ENCODE assay signal across 23 cellular contexts in the genomic region with DNA sequence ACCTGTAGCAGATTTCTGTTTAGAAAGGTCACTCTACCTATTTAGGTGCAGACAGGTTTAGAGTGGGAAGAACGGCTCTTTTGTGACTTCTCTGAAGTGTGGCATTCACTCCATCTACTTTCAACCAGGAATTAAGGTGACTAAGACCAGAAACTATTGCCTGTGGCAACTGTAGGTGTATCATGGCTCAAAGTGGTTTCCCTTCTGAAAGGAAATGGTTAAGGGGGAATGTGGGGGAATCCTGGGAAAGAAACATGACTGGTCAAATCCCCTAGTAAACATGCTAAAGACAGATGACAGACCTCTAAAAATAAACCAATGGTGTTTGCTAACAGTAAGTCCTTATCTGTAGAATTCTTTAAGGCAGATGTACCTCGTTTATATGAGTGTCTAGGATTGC. TPM values are rescaled to one million over a fixed set of nuclear protein-coding genes. Genes with fewer than 3 reads are reported as not detected.
DNase-seq lines count a peak whose midpoint lies in the region; ATAC-seq and TF ChIP-seq lines count a peak whose summit lies in the region.
"Had no signal": no experiment of that assay in that cellular context is flagged by ENCODE, and none has a peak within 500 bp of the region (broad histone marks: within the 10 kb centered on the region; RNA-seq: fewer than 3 reads in every experiment).

No MANE protein-coding gene starts in this region.

- no peaks in the 10 kb centered on the region for H3K79me2 ChIP-seq in PC-3 (ENCODE audit: low read length)

- peaks cover 8% of the 10 kb centered on the region; the same call in 1 of the 2 replicates for H3K4me1 ChIP-seq in PC-3 (ENCODE audit: insufficient read depth, low read length)
- peaks cover 9% of the 10 kb centered on the region for H3K4me1 ChIP-seq in mesodermal cell (ENCODE audit: control insufficient read depth, insufficient read depth, low read length, poor library complexity, severe bottlenecking)
- H3K4me1 ChIP-seq in tibial nerve, result no peaks in the 10 kb centered on the region
- H3K4me1 ChIP-seq in colonic mucosa, result no peaks in the 10 kb centered on the region
- H3K4me1 ChIP-seq: body of pancreas, uterus had no signal

- H3K4me3 ChIP-seq in PC-3 (ENCODE audit: low read length) (no peak overlapping the region), epithelial cell of esophagus (ENCODE audit: low read length) (no peak overlapping the region), mesodermal cell (ENCODE audit: extremely low read depth, insufficient read depth, low read length, poor library complexity, severe bottlenecking) (no peak overlapping the region), tibial nerve (no peak overlapping the region), colonic mucosa (no peak overlapping the region)
- H3K4me3 ChIP-seq: body of pancreas, uterus had no signal

- no peak for TF ChIP-seq POLR2A in tibial nerve (IDR thresholded peaks at IDR 0.05)

- POLR2A ChIA-PET in PC-3 (lab: Charles Lee; ENCODE audit: unreplicated experiment), result no interaction called here

- no peak for TF ChIP-seq CTCF in PC-3 (conservative IDR thresholded peaks at IDR 0.05; ENCODE audit: low read depth, low read length)
- TF ChIP-seq CTCF in epithelial cell of esophagus (IDR thresholded peaks at IDR 0.05; ENCODE audit: insufficient read depth, low read depth, low read length, missing control alignments), result no peak
- no peak for TF ChIP-seq CTCF in tibial nerve (IDR thresholded peaks at IDR 0.05)
- no peak for TF ChIP-seq CTCF in colonic mucosa (IDR thresholded peaks at IDR 0.05)

- no peak for TF ChIP-seq EP300 in tibial nerve (IDR thresholded peaks at IDR 0.05)

- H3K27me3 ChIP-seq in PC-3 (ENCODE audit: low read length), result no peaks in the 10 kb centered on the region
- H3K27me3 ChIP-seq in tibial nerve, result no peaks in the 10 kb centered on the region
- no peaks in the 10 kb centered on the region for H3K27me3 ChIP-seq in colonic mucosa
- H3K27me3 ChIP-seq: body of pancreas, uterus had no signal

- 60% methylated on average over 1 of the region's 2 CpGs; no CpG with 5 or more reads in 1 of the 2 experiments for WGBS in mesodermal cell (ENCODE audit: insufficient coverage in 2 of 2), 2 experiments
- 27 to 38% methylated on average over 2 of the region's 2 CpGs for WGBS in tibial nerve, 2 donors

- no TSS peak for BruUV-seq in PC-3 (replicated peaks; lab: Mats Ljungman, UMichigan)

- H4K20me1 ChIP-seq in PC-3 (ENCODE audit: low read length), result no peaks in the 10 kb centered on the region

- CTCF ChIA-PET in PC-3 (lab: Charles Lee), result no interaction called here

- H3K36me3 ChIP-seq in PC-3 (ENCODE audit: low read depth, low read length), result no peaks in the 10 kb centered on the region
- H3K36me3 ChIP-seq in mesodermal cell (ENCODE audit: control insufficient read depth, insufficient read depth, low read length), result no peaks in the 10 kb centered on the region
- no peaks in the 10 kb centered on the region for H3K36me3 ChIP-seq in tibial nerve
- no peaks in the 10 kb centered on the region for H3K36me3 ChIP-seq in colonic mucosa
- H3K36me3 ChIP-seq: uterus had no signal

- intact Hi-C loops in PC-3 (cut with micrococcal nuclease) (no loop called here), colonic mucosa (cut with DNase I) (no loop called here)

- H3K9ac ChIP-seq in PC-3 (ENCODE audit: low read length) (no peak overlapping the region), colonic mucosa (ENCODE audit: low read depth in 2 of 2, low read length in 2 of 2) (no peak overlapping the region)

- H3K27ac ChIP-seq in PC-3 (ENCODE audit: low read length) (no peak overlapping the region), mesodermal cell (ENCODE audit: low read depth, low read length, severe bottlenecking) (peak overlapping the region; percentile 49), tibial nerve (no peak overlapping the region), colonic mucosa (no peak overlapping the region)
- H3K27ac ChIP-seq: body of pancreas, uterus had no signal

- H2AFZ ChIP-seq in PC-3 (ENCODE audit: low read length), result no peak overlapping the region

- H3K4me2 ChIP-seq in PC-3 (ENCODE audit: low read length), result no peak overlapping the region

- no peaks in the 10 kb centered on the region for H3K9me3 ChIP-seq in PC-3 (ENCODE audit: low read length)
- no peaks in the 10 kb centered on the region for H3K9me3 ChIP-seq in mesodermal cell (ENCODE audit: control insufficient read depth, low read length)
- H3K9me3 ChIP-seq in tibial nerve, result no peaks in the 10 kb centered on the region
- no peaks in the 10 kb centered on the region for H3K9me3 ChIP-seq in colonic mucosa
- H3K9me3 ChIP-seq: body of pancreas, uterus had no signal

- no peaks in the 10 kb centered on the region for H3K9me2 ChIP-seq in PC-3 (replicated peaks; ENCODE audit: low read length)

- DNase-seq in EL (peak; percentile 14), PC-3 (peak; percentile 64), epithelial cell of esophagus (ENCODE audit: low read depth) (peak; percentile 89), tibial nerve (ENCODE audit: low spot score in 2 of 2) (no peak), medulla oblongata (ENCODE audit: extremely low spot score) (no peak), colonic mucosa (no peak)
- DNase-seq: activated CD4-positive, alpha-beta memory T cell treated with anti-CD3 and anti-CD28 coated beads, Interleukin-2, amount 10 ng/mL, durations not matched to agents 7 days and 5 days; activated naive CD4-positive, alpha-beta T cell treated with anti-CD3 and anti-CD28 coated beads, Interleukin-2, amount 50 U/mL, for 16 hours; activated T-cell treated with anti-CD3 and anti-CD28 coated beads, Interleukin-2, amount 50 U/mL, for 1 hour; body of pancreas; CD4-positive, CD25-positive, alpha-beta regulatory T cell; DMS53; foreskin fibroblast; KG1; NCI-H1092; NCI-H524 treated with DMSO at 0.1 percent for 48 hours; Right ventricle myocardium superior; stimulated activated CD4-positive, alpha-beta T cell treated with anti-CD3 and anti-CD28 coated beads, Interleukin-12 subunit alpha, Interleukin-12 subunit beta, amount 100 ng/mL, for 4 hours; T-helper 2 cell; uterus had no signal

- ATAC-seq in PC-3 (no peak), HG02759 (IDR thresholded peaks at IDR 0.05; ENCODE audit: unreplicated experiment) (no peak)
- ATAC-seq: body of pancreas had no signal

- no peaks in the 10 kb centered on the region for H3F3A ChIP-seq in PC-3 (ENCODE audit: low read length, unreplicated experiment)

RNA-seq across cellular contexts. Expression of a gene that starts 57.0 kb away (rescaled TPM):
- total RNA-seq in PC-3 (2014; rRNA removed) (not detected in 2 replicates), tibial nerve (1 to 10 TPM in 3 of 4 donors, under 1 TPM in 1; 0.87 to 7.3 (median 4.9) TPM), colonic mucosa (not detected)
- polyA plus RNA-seq in mesodermal cell (2013, experiment 1 of 2), result 0.81 TPM
- polyA plus RNA-seq in mesodermal cell (2013, experiment 2 of 2), result 0.81 TPM
- total RNA-seq: activated CD4-positive, alpha-beta memory T cell treated with anti-CD3 and anti-CD28 coated beads, Interleukin-2, amount 10 ng/mL, durations not matched to agents 7 days and 5 days; body of pancreas; CD4-positive, CD25-positive, alpha-beta regulatory T cell; Right ventricle myocardium superior; subcutaneous adipose tissue had no signal

Comparison
In these comparisons a context has a peak if more than half of its experiments do, and no peak if none do; other contexts are left out.
1. DNase-seq: peak in EL (single experiment), PC-3 (single experiment) and epithelial cell of esophagus (single experiment); none in tibial nerve (0 of 2), medulla oblongata (single experiment) and colonic mucosa (single experiment).